ENCODE assay signal across 2 cellular contexts in genomic region chr17:48613862-48614694, GRCh38.
TF ChIP-seq lines count a peak whose summit lies in the region.

No MANE protein-coding gene starts in this region.

TF ChIP-seq in K562, 482 proteins besides CTCF, POLR2A, EP300 and RAD21:
- TF ChIP-seq POLR2G (IDR thresholded peaks at IDR 0.05; ENCODE audit: low read depth, low read length) (peak; percentile 57), E2F6 (IDR thresholded peaks at IDR 0.05; ENCODE audit: borderline replicate concordance in 1 of 2, extremely low read depth in 1 of 2, insufficient read depth in 1 of 2, insufficient read length in 1 of 2, low read depth in 1 of 2, low read length in 1 of 2, poor library complexity in 1 of 2, severe bottlenecking in 1 of 2) (no peak), CCAR2 (IDR thresholded peaks at IDR 0.05; ENCODE audit: low read depth, low read length) (no peak)

TF ChIP-seq in neural cell, 6 proteins besides CTCF, POLR2A, EP300 and RAD21:
- TF ChIP-seq EZH2 (IDR thresholded peaks at IDR 0.05; ENCODE audit: borderline replicate concordance, insufficient read depth, low read length, poor library complexity, severe bottlenecking): peak; percentile 90
- TF ChIP-seq TAF1 (IDR thresholded peaks at IDR 0.05; ENCODE audit: low read depth): no peak
- no peak for TF ChIP-seq SMC3 (conservative IDR thresholded peaks at IDR 0.05; ENCODE audit: poor library complexity)
- no peak for TF ChIP-seq MXI1 (conservative IDR thresholded peaks at IDR 0.05; ENCODE audit: poor library complexity, severe bottlenecking)
- no peak for TF ChIP-seq REST (IDR thresholded peaks at IDR 0.05; ENCODE audit: borderline replicate concordance)
- no peak for TF ChIP-seq POLR2AphosphoS5 (IDR thresholded peaks at IDR 0.05)
